In the genomic region with DNA sequence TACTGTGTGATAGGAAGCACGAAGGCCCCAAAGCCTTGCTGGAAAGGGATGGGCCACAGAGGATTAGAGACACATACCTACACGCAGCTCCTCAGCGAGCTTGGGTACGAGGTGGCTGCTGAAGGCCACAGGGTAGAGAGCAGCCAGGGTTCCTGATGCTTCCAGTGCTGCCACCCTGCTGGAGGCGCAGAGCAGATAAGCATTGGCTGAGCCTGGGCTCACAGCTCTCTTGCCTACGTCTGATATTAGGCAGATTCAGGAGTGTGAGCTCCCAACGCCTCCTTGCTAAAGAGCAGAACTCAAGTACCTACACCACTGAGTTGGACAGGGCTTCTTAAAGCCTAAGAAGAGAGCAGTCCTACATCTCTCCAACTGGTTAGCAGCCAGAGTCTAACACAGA, we compare ENCODE assay signal across 17 cellular contexts. TPM values are rescaled to one million over a fixed set of nuclear protein-coding genes. Genes with fewer than 3 reads are reported as not detected.
DNase-seq lines count a peak whose midpoint lies in the region; ATAC-seq and TF ChIP-seq lines count a peak whose summit lies in the region.
"Had no signal": no experiment of that assay in that cellular context is flagged by ENCODE, and none has a peak within 500 bp of the region (broad histone marks: within the 10 kb centered on the region; RNA-seq: fewer than 3 reads in every experiment).

No MANE protein-coding gene starts in this region.

- DNase-seq in Calu3 (no peak), lower lobe of right lung (no peak), GF-D8 (lab: John Stamatoyannopoulos, UW) (no peak), NCI-H128 (lab: John Stamatoyannopoulos, UW; ENCODE audit: unreplicated experiment) (no peak)
- DNase-seq in stimulated activated effector memory CD8-positive, alpha-beta T cell treated with anti-CD3 and anti-CD28 coated beads, Interleukin-12 subunit alpha, Interleukin-12 subunit beta, amount 100 ng/mL, for 72 hours (ENCODE audit: low spot score in 2 of 2), result no peak
- DNase-seq: CD4-positive, CD25-positive, alpha-beta regulatory T cell; KBM-7; NCI-H1436 treated with DMSO at 0.1 percent for 48 hours; NCI-H2029 treated with DMSO at 0.1 percent for 48 hours; NCI-H2171 treated with DMSO at 0.1 percent for 48 hours; NCI-H510A had no signal

- peaks cover 20% of the 10 kb centered on the region for H3K36me3 Mint-ChIP-seq in Calu3 (ENCODE audit: insufficient read depth, unreplicated experiment)
- peaks cover 100% of the 10 kb centered on the region for H3K36me3 Mint-ChIP-seq in stimulated activated effector memory CD8-positive, alpha-beta T cell treated with anti-CD3 and anti-CD28 coated beads, Interleukin-12 subunit alpha, Interleukin-12 subunit beta, amount 100 ng/mL, for 72 hours

- no peaks in the 10 kb centered on the region; the same call in 1 of the 2 replicates for H3K79me2 ChIP-seq in KMS-11 (ENCODE audit: insufficient read depth, low read depth)

- no peak overlapping the region for H3K4me3 Mint-ChIP-seq in Calu3 (ENCODE audit: low read depth, unreplicated experiment)
- H3K4me3 Mint-ChIP-seq in stimulated activated effector memory CD8-positive, alpha-beta T cell treated with anti-CD3 and anti-CD28 coated beads, Interleukin-12 subunit alpha, Interleukin-12 subunit beta, amount 100 ng/mL, for 72 hours, result no peak overlapping the region
- H3K4me3 Mint-ChIP-seq: B cell; CD4-positive, CD25-positive, alpha-beta regulatory T cell had no signal

- H3K4me1 ChIP-seq in KMS-11 (ENCODE audit: low read depth, poor library complexity, severe bottlenecking) (peaks cover 87% of the 10 kb centered on the region), lower lobe of right lung (peaks cover 33% of the 10 kb centered on the region)
- H3K4me1 ChIP-seq: HAP-1 had no signal

- CTCF ChIA-PET in Calu3 (lab: Charles Lee), result no interaction called here

- H3K27ac ChIP-seq in KMS-11, result peak overlapping the region; percentile 56; the same call in 1 of the 2 replicates
- H3K27ac ChIP-seq in lower lobe of right lung, result peak overlapping the region; percentile 25
- H3K27ac ChIP-seq: PC-9 had no signal

- H3K36me3 ChIP-seq in KMS-11 (ENCODE audit: insufficient read depth) (peaks cover 7% of the 10 kb centered on the region), lower lobe of right lung (peaks cover 100% of the 10 kb centered on the region)

- H3K4me2 ChIP-seq in KMS-11, result no peak overlapping the region; the same call in 1 of the 2 replicates
- H3K4me2 ChIP-seq: PC-9 had no signal

- no peaks in the 10 kb centered on the region for H3K27me3 ChIP-seq in KMS-11 (ENCODE audit: insufficient read depth, low read depth)
- no peaks in the 10 kb centered on the region for H3K27me3 ChIP-seq in lower lobe of right lung (ENCODE audit: low read depth)

- H3K9me3 Mint-ChIP-seq in Calu3 (ENCODE audit: low read depth, unreplicated experiment), result no peaks in the 10 kb centered on the region
- H3K9me3 Mint-ChIP-seq in stimulated activated effector memory CD8-positive, alpha-beta T cell treated with anti-CD3 and anti-CD28 coated beads, Interleukin-12 subunit alpha, Interleukin-12 subunit beta, amount 100 ng/mL, for 72 hours, result no peaks in the 10 kb centered on the region
- H3K9me3 Mint-ChIP-seq: CD4-positive, CD25-positive, alpha-beta regulatory T cell had no signal

- no peak overlapping the region for H3K9ac ChIP-seq in KMS-11

- no peaks in the 10 kb centered on the region for H3K27me3 Mint-ChIP-seq in Calu3 (ENCODE audit: unreplicated experiment)
- H3K27me3 Mint-ChIP-seq: B cell; CD4-positive, CD25-positive, alpha-beta regulatory T cell had no signal

- H2AFZ ChIP-seq in KMS-11 (ENCODE audit: low read depth), result no peak overlapping the region
- H2AFZ ChIP-seq: PC-9 had no signal

- peak overlapping the region; percentile 59 for H3K27ac Mint-ChIP-seq in Calu3 (ENCODE audit: unreplicated experiment)
- peak overlapping the region; percentile 19 for H3K27ac Mint-ChIP-seq in stimulated activated effector memory CD8-positive, alpha-beta T cell treated with anti-CD3 and anti-CD28 coated beads, Interleukin-12 subunit alpha, Interleukin-12 subunit beta, amount 100 ng/mL, for 72 hours
- H3K27ac Mint-ChIP-seq: B cell had no signal

- intact Hi-C loops in Calu3 (cut with micrococcal nuclease; ENCODE audit: unreplicated experiment), result no loop called here
- intact Hi-C loops in lower lobe of right lung (cut with DNase I), result loop anchor here (10.0 kb wide), 1 partner anchor 89 kb away; no protein-coding TSS in a partner anchor

- H3K4me1 Mint-ChIP-seq in Calu3 (ENCODE audit: low read depth, unreplicated experiment), result no peaks in the 10 kb centered on the region
- H3K4me1 Mint-ChIP-seq in stimulated activated effector memory CD8-positive, alpha-beta T cell treated with anti-CD3 and anti-CD28 coated beads, Interleukin-12 subunit alpha, Interleukin-12 subunit beta, amount 100 ng/mL, for 72 hours, result no peaks in the 10 kb centered on the region
- H3K4me1 Mint-ChIP-seq: B cell had no signal

- TF ChIP-seq CTCF in Calu3 (IDR thresholded peaks at IDR 0.05; ENCODE audit: unreplicated experiment), result no peak
- TF ChIP-seq CTCF in KMS-11 (conservative IDR thresholded peaks at IDR 0.05; ENCODE audit: low read depth, low read length), result no peak
- TF ChIP-seq CTCF in lower lobe of right lung (IDR thresholded peaks at IDR 0.05), result no peak

- BruUV-seq in Calu3 (replicated peaks; lab: Mats Ljungman, UMichigan), result no TSS peak

- H3K4me3 ChIP-seq in KMS-11 (IDR thresholded peaks at IDR 0.05; ENCODE audit: insufficient read depth, low read depth, low read length) (no peak overlapping the region), lower lobe of right lung (no peak overlapping the region)
- H3K4me3 ChIP-seq: HAP-1, PC-9 had no signal

- no peaks in the 10 kb centered on the region for H3K9me3 ChIP-seq in lower lobe of right lung
- H3K9me3 ChIP-seq: HAP-1 had no signal

- H4K20me1 ChIP-seq in KMS-11 (ENCODE audit: insufficient read depth), result no peaks in the 10 kb centered on the region

- ATAC-seq in lower lobe of right lung (no peak), GM18519 (IDR thresholded peaks at IDR 0.05; ENCODE audit: low FRiP score, unreplicated experiment) (no peak), GM21786 (IDR thresholded peaks at IDR 0.05; ENCODE audit: unreplicated experiment) (no peak)
- ATAC-seq in stimulated activated effector memory CD8-positive, alpha-beta T cell treated with anti-CD3 and anti-CD28 coated beads, Interleukin-12 subunit alpha, Interleukin-12 subunit beta, amount 100 ng/mL, for 72 hours, result no peak

RNA-seq across cellular contexts. Expression of gene ZDHHC16, which starts 20.0 kb away (rescaled TPM):
- 25.7 and 27.7 TPM in 2 replicates for total RNA-seq in Calu3 (2022)
- total RNA-seq in lower lobe of right lung, result 56.5 TPM

RNA-seq across cellular contexts. Expression of gene EXOSC1, which starts 20.2 kb away (rescaled TPM):
- total RNA-seq in Calu3 (2022) (28.6 and 29.5 TPM in 2 replicates), lower lobe of right lung (31.0 TPM)

RNA-seq across cellular contexts. Expression of gene MMS19, which starts 32.2 kb away (rescaled TPM):
- total RNA-seq in Calu3 (2022) (39.8 and 46.5 TPM in 2 replicates), lower lobe of right lung (65.5 TPM)

RNA-seq across cellular contexts. Expression of gene UBTD1, which starts 32.7 kb away (rescaled TPM):
- total RNA-seq in Calu3 (2022) (8.7 and 9.3 TPM in 2 replicates), lower lobe of right lung (37.7 TPM)

RNA-seq across cellular contexts. Expression of gene PGAM1, which starts 40.0 kb away (rescaled TPM):
- 148 and 157 TPM in 2 replicates for total RNA-seq in Calu3 (2022)
- 133 TPM for total RNA-seq in lower lobe of right lung
